14 cellular contexts compared by ENCODE assay signal in the genomic region with DNA sequence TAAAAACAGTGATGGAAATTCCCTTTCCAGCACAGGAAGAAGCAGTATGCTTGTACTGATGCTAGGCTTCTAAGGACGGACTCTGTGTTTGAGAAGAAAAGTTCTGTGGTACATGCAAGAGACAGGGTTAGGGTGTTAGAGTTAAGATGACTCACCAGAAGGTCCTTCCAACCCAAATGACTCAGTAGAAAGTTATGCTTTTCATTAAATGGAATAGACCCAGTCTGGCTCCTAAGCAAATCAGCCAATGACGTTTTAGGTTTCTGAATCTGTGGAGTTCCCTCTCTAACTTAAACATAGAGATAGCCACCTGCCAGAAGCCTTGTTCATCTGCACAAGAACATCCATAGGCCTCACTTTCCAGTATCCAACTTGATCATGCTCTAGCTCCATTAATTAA. TPM values are rescaled to one million over a fixed set of nuclear protein-coding genes. Genes with fewer than 3 reads are reported as not detected.
DNase-seq lines count a peak whose midpoint lies in the region; ATAC-seq and TF ChIP-seq lines count a peak whose summit lies in the region.
"Had no signal": no experiment of that assay in that cellular context is flagged by ENCODE, and none has a peak within 500 bp of the region (broad histone marks: within the 10 kb centered on the region; RNA-seq: fewer than 3 reads in every experiment).

No MANE protein-coding gene starts in this region.

- H3K27ac Mint-ChIP-seq in activated CD4-positive, alpha-beta memory T cell treated with anti-CD3 and anti-CD28 coated beads, Interleukin-2, amount 10 ng/mL, durations not matched to agents 7 days and 5 days = no peak overlapping the region
- H3K27ac Mint-ChIP-seq: activated T-helper 2 cell treated with anti-CD3 and anti-CD28 coated beads, Interferon-gamma antibody, Interleukin-2, Interleukin-4, amounts not matched to agents 10 μg/mL and 5 μg/mL and 100 μg/mL, durations not matched to agents 14 hours and 24 hours and 36 hours; stimulated activated memory B cell treated with anti-CD40 and anti-IgM and Interleukin-4, amounts not matched to agents 10 μg/mL and 1 μg/mL and 100 μg/mL, for 72 hours had no signal

- H3K4me3 ChIP-seq in A673 (ENCODE audit: low read depth, low read length, poor library complexity, severe bottlenecking) = no peak overlapping the region

- TF ChIP-seq CTCF in A673 (conservative IDR thresholded peaks at IDR 0.05; ENCODE audit: low read depth, low read length) = no peak

- CTCF ChIA-PET in A673 (lab: Charles Lee) = no interaction called here
- CTCF ChIA-PET in activated CD4-positive, alpha-beta memory T cell treated with anti-CD3 and anti-CD28 coated beads, Interleukin-2, amount 10 ng/mL, durations not matched to agents 7 days and 5 days (lab: Charles Lee) = no interaction called here

- H3K36me3 Mint-ChIP-seq in activated CD4-positive, alpha-beta memory T cell treated with anti-CD3 and anti-CD28 coated beads, Interleukin-2, amount 10 ng/mL, durations not matched to agents 7 days and 5 days (ENCODE audit: low read depth) = no peaks in the 10 kb centered on the region
- H3K36me3 Mint-ChIP-seq: stimulated activated memory B cell treated with anti-CD40 and anti-IgM and Interleukin-4, amounts not matched to agents 10 μg/mL and 1 μg/mL and 100 μg/mL, for 72 hours had no signal

- DNase-seq in A673 (ENCODE audit: low spot score) (peak; percentile 90), H4 (ENCODE audit: low spot score) (peak; percentile 89), T1000 (lab: John Stamatoyannopoulos, UW) (peak; percentile 55), glomerular endothelial cell (ENCODE audit: extremely low read depth, low read depth, low spot score) (peak; percentile 87), activated gamma-delta T cell treated with Interleukin-2 at 50 U/mL for 16 hours (no peak)
- no peak for DNase-seq in stimulated activated CD4-positive, alpha-beta T cell treated with anti-CD3 and anti-CD28 coated beads, Interleukin-4, amount 100 ng/mL, for 24 hours
- no peak for DNase-seq in activated CD4-positive, alpha-beta memory T cell treated with anti-CD3 and anti-CD28 coated beads, Interleukin-2, amount 10 ng/mL, durations not matched to agents 7 days and 5 days
- DNase-seq: posterior cingulate gyrus had no signal

- BruUV-seq in A673 (replicated peaks; lab: Mats Ljungman, UMichigan) = no TSS peak

- ATAC-seq in GM19395 (IDR thresholded peaks at IDR 0.05; ENCODE audit: unreplicated experiment) = no peak
- ATAC-seq: stimulated activated memory B cell treated with anti-CD40 and anti-IgM and Interleukin-4, amounts not matched to agents 10 μg/mL and 1 μg/mL and 100 μg/mL, for 72 hours had no signal

- intact Hi-C loops in A673 (cut with micrococcal nuclease; ENCODE audit: unreplicated experiment) = loop anchor here (10.0 kb wide), 1 partner anchor 908 kb away; no protein-coding TSS in a partner anchor

- H3K9me3 Mint-ChIP-seq in activated CD4-positive, alpha-beta memory T cell treated with anti-CD3 and anti-CD28 coated beads, Interleukin-2, amount 10 ng/mL, durations not matched to agents 7 days and 5 days = no peaks in the 10 kb centered on the region
- H3K9me3 Mint-ChIP-seq: activated T-helper 2 cell treated with anti-CD3 and anti-CD28 coated beads, Interferon-gamma antibody, Interleukin-2, Interleukin-4, amounts not matched to agents 10 μg/mL and 5 μg/mL and 100 μg/mL, durations not matched to agents 14 hours and 24 hours and 36 hours; stimulated activated memory B cell treated with anti-CD40 and anti-IgM and Interleukin-4, amounts not matched to agents 10 μg/mL and 1 μg/mL and 100 μg/mL, for 72 hours had no signal

- no peaks in the 10 kb centered on the region for H3K27me3 ChIP-seq in A673 (replicated peaks; ENCODE audit: insufficient read depth, low read depth, low read length, poor library complexity)

- H3K4me1 Mint-ChIP-seq in activated CD4-positive, alpha-beta memory T cell treated with anti-CD3 and anti-CD28 coated beads, Interleukin-2, amount 10 ng/mL, durations not matched to agents 7 days and 5 days = peaks cover 18% of the 10 kb centered on the region

- POLR2A ChIA-PET in A673 (lab: Charles Lee; ENCODE audit: low non-redundant PET) = no interaction called here
- POLR2A ChIA-PET in activated CD4-positive, alpha-beta memory T cell treated with anti-CD3 and anti-CD28 coated beads, Interleukin-2, amount 10 ng/mL, durations not matched to agents 7 days and 5 days (lab: Charles Lee) = no interaction called here

- no peaks in the 10 kb centered on the region for H3K9me3 ChIP-seq in A673 (ENCODE audit: low read depth, low read length, poor library complexity, severe bottlenecking)
- H3K9me3 ChIP-seq: Caco-2 had no signal

- no peaks in the 10 kb centered on the region for H3K36me3 ChIP-seq in A673 (ENCODE audit: insufficient read depth, low read length, poor library complexity, severe bottlenecking)

- H3K27ac ChIP-seq in A673 (ENCODE audit: low read depth, low read length, poor library complexity, severe bottlenecking) = no peak overlapping the region
- H3K27ac ChIP-seq: KMS-11, SK-N-MC had no signal

- H3K4me3 Mint-ChIP-seq in activated CD4-positive, alpha-beta memory T cell treated with anti-CD3 and anti-CD28 coated beads, Interleukin-2, amount 10 ng/mL, durations not matched to agents 7 days and 5 days = no peak overlapping the region
- H3K4me3 Mint-ChIP-seq: stimulated activated memory B cell treated with anti-CD40 and anti-IgM and Interleukin-4, amounts not matched to agents 10 μg/mL and 1 μg/mL and 100 μg/mL, for 72 hours had no signal

- H3K4me1 ChIP-seq in A673 (ENCODE audit: insufficient read depth, low read length, poor library complexity, severe bottlenecking) = peaks cover 39% of the 10 kb centered on the region

- peaks cover 68% of the 10 kb centered on the region for H3K27me3 Mint-ChIP-seq in activated CD4-positive, alpha-beta memory T cell treated with anti-CD3 and anti-CD28 coated beads, Interleukin-2, amount 10 ng/mL, durations not matched to agents 7 days and 5 days

RNA-seq across cellular contexts. Expression of a gene that starts 5.7 kb away (rescaled TPM):
- 1.5 and 2.4 TPM in 2 replicates for total RNA-seq in A673 (2021)
- 1.1 and 2.0 TPM in 2 replicates for total RNA-seq in H4 (2014; rRNA removed; shearing (Covaris generic))
- total RNA-seq in glomerular endothelial cell = 1.4 and 5.0 TPM in 2 replicates
- not detected for total RNA-seq in activated CD4-positive, alpha-beta memory T cell treated with anti-CD3 and anti-CD28 coated beads, Interleukin-2, amount 10 ng/mL, durations not matched to agents 7 days and 5 days
- total RNA-seq: activated T-helper 2 cell treated with anti-CD3 and anti-CD28 coated beads, Interferon-gamma antibody, Interleukin-2, Interleukin-4, amounts not matched to agents 10 μg/mL and 5 μg/mL and 100 μg/mL, durations not matched to agents 14 hours and 24 hours and 36 hours; Caco-2 had no signal

Comparison
In these comparisons a context has a peak if more than half of its experiments do, and no peak if none do; other contexts are left out.
1. DNase-seq: peak in A673 (single experiment), H4 (single experiment), T1000 (single experiment) and glomerular endothelial cell (single experiment); none in activated gamma-delta T cell treated with Interleukin-2 at 50 U/mL for 16 hours (single experiment), stimulated activated CD4-positive, alpha-beta T cell treated with anti-CD3 and anti-CD28 coated beads, Interleukin-4, amount 100 ng/mL, for 24 hours (single experiment) and activated CD4-positive, alpha-beta memory T cell treated with anti-CD3 and anti-CD28 coated beads, Interleukin-2, amount 10 ng/mL, durations not matched to agents 7 days and 5 days (single experiment).